8 cellular contexts compared by ENCODE assay signal in the genomic region with DNA sequence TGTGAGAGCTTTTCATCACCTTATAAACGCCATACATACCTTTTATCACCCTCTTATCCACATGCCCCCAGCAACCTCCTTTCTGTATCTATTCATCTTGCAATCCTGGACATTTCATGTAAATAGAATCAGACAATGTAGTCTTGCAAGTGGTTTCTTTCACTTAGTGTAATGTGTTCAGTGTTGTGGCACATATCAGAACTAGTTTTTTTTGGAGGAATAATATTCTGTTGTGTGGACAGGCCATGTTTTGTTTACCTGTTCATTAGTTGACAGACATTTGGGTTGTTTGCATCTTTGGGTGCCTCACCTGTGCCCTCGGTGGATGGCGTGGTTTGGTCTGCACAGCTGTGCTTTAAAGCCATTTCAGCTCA. TPM values are rescaled to one million over a fixed set of nuclear protein-coding genes. Genes with fewer than 3 reads are reported as not detected.
DNase-seq lines count a peak whose midpoint lies in the region; ATAC-seq and TF ChIP-seq lines count a peak whose summit lies in the region.

No MANE protein-coding gene starts in this region.

- H3K4me3 ChIP-seq in HFF-Myc (replicated peaks; ENCODE audit: low read depth, low read length) (peak overlapping the region; percentile 93), iPS DF 6.9 (ENCODE audit: low read length) (peak overlapping the region; percentile 64; the same call in 1 of the 2 replicates), spleen (peak overlapping the region; percentile 89 to 97 (median 94))

- no peaks in the 10 kb centered on the region for H3K27me3 ChIP-seq in iPS DF 6.9 (ENCODE audit: control insufficient read depth, insufficient read depth, low read length)
- H3K27me3 ChIP-seq in spleen (replicated peaks in 1 of 7) = peaks cover 0 to 6% (median 0%) of the 10 kb centered on the region in 7 donors

- DNase-seq in HFF-Myc (ENCODE audit: extremely low read depth, low read depth) (no peak), iPS DF 6.9 (ENCODE audit: low read depth, low spot score) (no peak), spleen (no peak), NCI-H1417 (lab: John Stamatoyannopoulos, UW) (no peak), NCI-H1694 treated with DMSO at 0.1 percent for 48 hours (lab: John Stamatoyannopoulos, UW) (no peak)
- DNase-seq in activated CD8-positive, alpha-beta T cell treated with anti-CD3 and anti-CD28 coated beads for 36 hours = no peak

- no peak overlapping the region for H3K27ac ChIP-seq in iPS DF 6.9 (ENCODE audit: low read length)
- H3K27ac ChIP-seq in spleen = peak overlapping the region in 7 of 8 donors; percentile 97 to 100 (median 100)

- no peak for ATAC-seq in activated CD8-positive, alpha-beta T cell treated with anti-CD3 and anti-CD28 coated beads for 36 hours
- no peak for ATAC-seq in HG02840 (IDR thresholded peaks at IDR 0.05; ENCODE audit: low FRiP score, unreplicated experiment)
- ATAC-seq in HG02759 (IDR thresholded peaks at IDR 0.05; ENCODE audit: unreplicated experiment) = no peak

- peak overlapping the region; percentile 94 for H3K4me3 Mint-ChIP-seq in activated CD8-positive, alpha-beta T cell treated with anti-CD3 and anti-CD28 coated beads for 36 hours

- no peak for TF ChIP-seq POLR2A in spleen (IDR thresholded peaks at IDR 0.05)

- H3K9me3 ChIP-seq in iPS DF 6.9 (ENCODE audit: control insufficient read depth, insufficient read depth, low read length) = no peaks in the 10 kb centered on the region
- no peaks in the 10 kb centered on the region for H3K9me3 ChIP-seq in spleen

- H3K4me1 ChIP-seq in iPS DF 6.9 (ENCODE audit: control insufficient read depth, insufficient read depth, low read length) (peaks cover 8% of the 10 kb centered on the region), spleen (peaks cover 45 to 92% (median 77%) of the 10 kb centered on the region in 6 donors)

- intact Hi-C loops in activated CD8-positive, alpha-beta T cell treated with anti-CD3 and anti-CD28 coated beads for 36 hours (cut with micrococcal nuclease) = no loop called here
- intact Hi-C loops in spleen (cut with DNase I; ENCODE audit: low total_unique reads) = no loop called here

- H3K9me3 Mint-ChIP-seq in activated CD8-positive, alpha-beta T cell treated with anti-CD3 and anti-CD28 coated beads for 36 hours = no peaks in the 10 kb centered on the region

- peaks cover 47% of the 10 kb centered on the region for H3K4me1 Mint-ChIP-seq in activated CD8-positive, alpha-beta T cell treated with anti-CD3 and anti-CD28 coated beads for 36 hours (ENCODE audit: low read depth)

- no CpG with 5 or more reads among the region's 3 CpGs for WGBS in iPS DF 6.9 (ENCODE audit: insufficient coverage, insufficient read length)
- 46 to 72% (median 65%) methylated on average over 3 of the region's 3 CpGs for WGBS in spleen, 5 donors

- CTCF ChIA-PET in activated CD8-positive, alpha-beta T cell treated with anti-CD3 and anti-CD28 coated beads for 36 hours (lab: Charles Lee) = interaction anchor here (0.9 to 1.8 kb wide), 2 partner anchors 15 to 20 kb away, joined by 3 to 4 read pairs; no protein-coding TSS in a partner anchor

- TF ChIP-seq CTCF in HFF-Myc (IDR thresholded peaks at IDR 0.05; ENCODE audit: low read depth, low read length, missing control alignments) (no peak), spleen (IDR thresholded peaks at IDR 0.05 in 8 of 11, conservative IDR thresholded peaks at IDR 0.05 in 3 of 11) (no peak)
- TF ChIP-seq CTCF in activated CD8-positive, alpha-beta T cell treated with anti-CD3 and anti-CD28 coated beads for 36 hours (IDR thresholded peaks at IDR 0.05) = no peak

- H3K27ac Mint-ChIP-seq in activated CD8-positive, alpha-beta T cell treated with anti-CD3 and anti-CD28 coated beads for 36 hours = peak overlapping the region; percentile 94

- POLR2A ChIA-PET in activated CD8-positive, alpha-beta T cell treated with anti-CD3 and anti-CD28 coated beads for 36 hours (lab: Charles Lee) = interaction anchor here (0.6 to 4.1 kb wide), 10 partner anchors 10 to 198 kb away, joined by 3 to 25 read pairs (median 4); a partner anchor contains a TSS

- H3K36me3 ChIP-seq in iPS DF 6.9 (ENCODE audit: control insufficient read depth, insufficient read depth, low read length) = peaks cover 26% of the 10 kb centered on the region
- H3K36me3 ChIP-seq in spleen = peaks cover 0 to 52% (median 45%) of the 10 kb centered on the region in 6 donors

- no peaks in the 10 kb centered on the region for H3K27me3 Mint-ChIP-seq in activated CD8-positive, alpha-beta T cell treated with anti-CD3 and anti-CD28 coated beads for 36 hours

- H3K36me3 Mint-ChIP-seq in activated CD8-positive, alpha-beta T cell treated with anti-CD3 and anti-CD28 coated beads for 36 hours (ENCODE audit: low read depth) = peaks cover 36% of the 10 kb centered on the region

RNA-seq across cellular contexts. Expression of a gene that starts 1.3 kb away (rescaled TPM):
- total RNA-seq in activated CD8-positive, alpha-beta T cell treated with anti-CD3 and anti-CD28 coated beads for 36 hours = 100 to 1,000 TPM; 105 to 123 TPM
- total RNA-seq in spleen = 100 to 1,000 TPM; 241 to 328 (median 311) TPM
- polyA plus RNA-seq in spleen = 100 to 1,000 TPM; 105 to 185 (median 126) TPM

RNA-seq across cellular contexts. Expression of a gene that starts 15.4 kb away (rescaled TPM):
- total RNA-seq in activated CD8-positive, alpha-beta T cell treated with anti-CD3 and anti-CD28 coated beads for 36 hours = 10 to 100 TPM; 62.8 to 65.9 TPM
- total RNA-seq in spleen = 100 to 1,000 TPM in 2 of 7 donors, 10 to 100 TPM in 5; 76.8 to 117 (median 87.7) TPM
- polyA plus RNA-seq in spleen = 10 to 100 TPM; 34.9 to 49.3 (median 35.8) TPM

RNA-seq across cellular contexts. Expression of a gene that starts 28.3 kb away (rescaled TPM):
- total RNA-seq in activated CD8-positive, alpha-beta T cell treated with anti-CD3 and anti-CD28 coated beads for 36 hours = 1 to 10 TPM in 1 of 2 experiments, not detected in 1; 1.3 TPM
- total RNA-seq in spleen = 10 to 100 TPM in 3 of 7 donors, 1 to 10 TPM in 4; 4.0 to 24.2 (median 9.2) TPM
- polyA plus RNA-seq in spleen = 10 to 100 TPM in 1 of 3 donors, 1 to 10 TPM in 2; 3.1 to 14.9 (median 3.8) TPM

RNA-seq across cellular contexts. Expression of a gene that starts 36.6 kb away (rescaled TPM):
- total RNA-seq in activated CD8-positive, alpha-beta T cell treated with anti-CD3 and anti-CD28 coated beads for 36 hours = 10 to 100 TPM; 19.8 to 21.5 TPM
- 10 to 100 TPM; 46.2 to 88.4 (median 48.0) TPM for total RNA-seq in spleen
- 100 to 1,000 TPM in 1 of 3 donors, 10 to 100 TPM in 2; 34.9 to 107 (median 58.7) TPM for polyA plus RNA-seq in spleen
